18 cellular contexts compared by ENCODE assay signal in the genomic region with DNA sequence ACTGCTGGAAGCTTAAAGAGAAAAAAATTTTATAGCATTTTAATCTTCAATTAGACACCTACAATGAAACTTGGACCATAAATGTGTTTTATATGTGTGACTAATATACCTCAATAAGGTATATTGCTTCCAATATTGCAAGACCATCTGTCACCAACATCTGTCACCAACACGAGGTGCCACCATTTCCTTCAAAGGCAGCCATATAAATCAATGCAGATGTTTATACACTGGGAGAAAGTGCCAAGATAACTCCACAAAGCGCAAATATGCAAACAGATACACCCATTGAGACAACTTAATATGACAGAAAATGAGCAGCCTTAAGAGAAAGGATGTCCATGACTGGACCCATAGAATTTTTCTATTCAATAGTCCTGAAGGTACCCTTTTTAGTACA. TPM values are rescaled to one million over a fixed set of nuclear protein-coding genes. Genes with fewer than 3 reads are reported as not detected.
DNase-seq lines count a peak whose midpoint lies in the region; ATAC-seq and TF ChIP-seq lines count a peak whose summit lies in the region.
"Had no signal": no experiment of that assay in that cellular context is flagged by ENCODE, and none has a peak within 500 bp of the region (broad histone marks: within the 10 kb centered on the region; RNA-seq: fewer than 3 reads in every experiment).

No MANE protein-coding gene starts in this region.

- DNase-seq in left ventricle myocardium inferior (no peak), left cardiac atrium (no peak), left lung (no peak), upper lobe of left lung (no peak)
- peak; percentile 46 for DNase-seq in activated CD8-positive, alpha-beta T cell treated with anti-CD3 and anti-CD28 coated beads for 36 hours
- no peak for DNase-seq in stimulated activated CD4-positive, alpha-beta T cell treated with anti-CD3 and anti-CD28 coated beads, Interleukin-1b, Interleukin-23, amount 100 ng/mL, for 48 hours
- DNase-seq: activated CD4-positive, CD25-positive, alpha-beta regulatory T cell treated with anti-CD3 and anti-CD28 coated beads, Interleukin-2, amount 50 U/mL, for 72 hours; activated effector memory CD4-positive, alpha-beta T cell treated with Interleukin-2 at 50 U/mL for 16 hours; brain microvascular endothelial cell; DMS79; dorsolateral prefrontal cortex; heart left ventricle; HFFc6; NCI-H2227 treated with DMSO at 0.1 percent for 48 hours; Right ventricle myocardium superior had no signal

- POLR2A ChIA-PET in activated CD8-positive, alpha-beta T cell treated with anti-CD3 and anti-CD28 coated beads for 36 hours (lab: Charles Lee) = interaction anchor here (0.7 to 9.4 kb wide), 14 partner anchors 8 to 100 kb away, joined by 3 to 364 read pairs (median 8); a partner anchor contains a TSS

- peaks cover 68% of the 10 kb centered on the region for H3K4me1 Mint-ChIP-seq in activated CD8-positive, alpha-beta T cell treated with anti-CD3 and anti-CD28 coated beads for 36 hours (ENCODE audit: low read depth)

- H3K4me3 Mint-ChIP-seq in activated CD8-positive, alpha-beta T cell treated with anti-CD3 and anti-CD28 coated beads for 36 hours = peak overlapping the region; percentile 86
- H3K4me3 Mint-ChIP-seq: HFFc6 had no signal

- H3K9me3 ChIP-seq in left ventricle myocardium inferior (replicated peaks) (no peaks in the 10 kb centered on the region), left lung (no peaks in the 10 kb centered on the region), upper lobe of left lung (no peaks in the 10 kb centered on the region)
- H3K9me3 ChIP-seq: heart left ventricle had no signal

- TF ChIP-seq POLR2A in upper lobe of left lung (IDR thresholded peaks at IDR 0.05) = no peak

- H3K4me3 ChIP-seq in left ventricle myocardium inferior (no peak overlapping the region), left lung (peak overlapping the region in 1 of 2 donors; percentile 0), upper lobe of left lung (no peak overlapping the region)
- H3K4me3 ChIP-seq: dorsolateral prefrontal cortex had no signal

- no peak for ATAC-seq in left cardiac atrium
- no peak for ATAC-seq in activated CD8-positive, alpha-beta T cell treated with anti-CD3 and anti-CD28 coated beads for 36 hours
- no peak for ATAC-seq in left lung
- ATAC-seq in upper lobe of left lung (ENCODE audit: low FRiP score in 2 of 2) = no peak
- no peak for ATAC-seq in GM18909 (IDR thresholded peaks at IDR 0.05; ENCODE audit: poor library complexity, unreplicated experiment)
- ATAC-seq in GM18867 (IDR thresholded peaks at IDR 0.05; ENCODE audit: unreplicated experiment) = no peak
- ATAC-seq: heart left ventricle had no signal

- H3K27ac ChIP-seq in left ventricle myocardium inferior (replicated peaks) (peak overlapping the region; percentile 65), left lung (peak overlapping the region; percentile 29 to 92), upper lobe of left lung (peak overlapping the region; percentile 79 to 93 (median 88))
- H3K27ac ChIP-seq: brain microvascular endothelial cell, dorsolateral prefrontal cortex had no signal

- H3K36me3 ChIP-seq in left ventricle myocardium inferior (no peaks in the 10 kb centered on the region), left lung (peaks cover 0 to 7% of the 10 kb centered on the region in 2 donors), upper lobe of left lung (peaks cover 0 to 3% (median 0%) of the 10 kb centered on the region in 4 donors)
- H3K36me3 ChIP-seq: brain microvascular endothelial cell, heart left ventricle had no signal

- peaks cover 52% of the 10 kb centered on the region for H3K4me1 ChIP-seq in left ventricle myocardium inferior
- peaks cover 7 to 80% of the 10 kb centered on the region in 2 donors for H3K4me1 ChIP-seq in left lung
- peaks cover 44 to 60% (median 44%) of the 10 kb centered on the region in 4 donors for H3K4me1 ChIP-seq in upper lobe of left lung

- TF ChIP-seq EP300 in upper lobe of left lung (IDR thresholded peaks at IDR 0.05) = no peak

- no peaks in the 10 kb centered on the region for H3K9me3 Mint-ChIP-seq in activated CD8-positive, alpha-beta T cell treated with anti-CD3 and anti-CD28 coated beads for 36 hours
- H3K9me3 Mint-ChIP-seq: HFFc6, IgD-negative memory B cell had no signal

- H3K27me3 ChIP-seq in left ventricle myocardium inferior (ENCODE audit: low read depth) (no peaks in the 10 kb centered on the region), left lung (no peaks in the 10 kb centered on the region), upper lobe of left lung (no peaks in the 10 kb centered on the region)
- H3K27me3 ChIP-seq: brain microvascular endothelial cell, heart left ventricle had no signal

- TF ChIP-seq CTCF in left ventricle myocardium inferior (IDR thresholded peaks at IDR 0.05; ENCODE audit: borderline replicate concordance) (no peak), left lung (IDR thresholded peaks at IDR 0.05) (no peak), upper lobe of left lung (IDR thresholded peaks at IDR 0.05) (no peak)
- no peak for TF ChIP-seq CTCF in activated CD8-positive, alpha-beta T cell treated with anti-CD3 and anti-CD28 coated beads for 36 hours (IDR thresholded peaks at IDR 0.05)

- intact Hi-C loops in left ventricle myocardium inferior (cut with micrococcal nuclease) = no loop called here
- intact Hi-C loops in left cardiac atrium (cut with DNase I) = no loop called here
- intact Hi-C loops in activated CD8-positive, alpha-beta T cell treated with anti-CD3 and anti-CD28 coated beads for 36 hours (cut with micrococcal nuclease) = loop anchor here (5.0 kb wide), 1 partner anchor 37 kb away; no protein-coding TSS in a partner anchor
- intact Hi-C loops in left lung (cut with DNase I) = no loop called here

- whole genome bisulfite sequencing in upper lobe of left lung, 2 donors = 36 to 48% methylated on average over 2 of the region's 2 CpGs

- no peaks in the 10 kb centered on the region for H3K27me3 Mint-ChIP-seq in activated CD8-positive, alpha-beta T cell treated with anti-CD3 and anti-CD28 coated beads for 36 hours
- H3K27me3 Mint-ChIP-seq: IgD-negative memory B cell had no signal

- peak overlapping the region; percentile 97 for H3K27ac Mint-ChIP-seq in activated CD8-positive, alpha-beta T cell treated with anti-CD3 and anti-CD28 coated beads for 36 hours
- H3K27ac Mint-ChIP-seq: HFFc6 had no signal

- CTCF ChIA-PET in activated CD8-positive, alpha-beta T cell treated with anti-CD3 and anti-CD28 coated beads for 36 hours (lab: Charles Lee) = interaction anchor here (0.8 to 1.6 kb wide), 17 partner anchors 10 to 1009 kb away, joined by 3 to 12 read pairs (median 4); a partner anchor contains a TSS

- peaks cover 71% of the 10 kb centered on the region for H3K36me3 Mint-ChIP-seq in activated CD8-positive, alpha-beta T cell treated with anti-CD3 and anti-CD28 coated beads for 36 hours (ENCODE audit: low read depth)

RNA-seq across cellular contexts. Expression of a gene that starts 12.7 kb away (rescaled TPM):
- total RNA-seq in left ventricle myocardium inferior = 2.7 TPM
- total RNA-seq in left cardiac atrium = 1 to 10 TPM; 1.0 to 1.1 TPM
- 10 to 100 TPM; 51.1 to 51.7 TPM for total RNA-seq in activated CD8-positive, alpha-beta T cell treated with anti-CD3 and anti-CD28 coated beads for 36 hours
- 10 to 100 TPM; 13.2 to 16.3 TPM for total RNA-seq in left lung
- total RNA-seq in upper lobe of left lung = 10 to 100 TPM in 4 of 6 donors, 1 to 10 TPM in 2; 2.3 to 27.7 (median 10.4) TPM

RNA-seq across cellular contexts. Expression of a gene that starts 14.7 kb away (rescaled TPM):
- 2.9 TPM for total RNA-seq in left ventricle myocardium inferior
- 1 to 10 TPM; 2.5 to 5.3 TPM for total RNA-seq in left cardiac atrium
- 100 to 1,000 TPM; 236 to 251 TPM for total RNA-seq in activated CD8-positive, alpha-beta T cell treated with anti-CD3 and anti-CD28 coated beads for 36 hours
- 10 to 100 TPM; 20.4 to 47.2 TPM for total RNA-seq in left lung
- 100 to 1,000 TPM in 2 of 6 donors, 10 to 100 TPM in 4; 33.0 to 105 (median 49.5) TPM for total RNA-seq in upper lobe of left lung
- total RNA-seq: HFFc6 had no signal

RNA-seq across cellular contexts. Expression of a gene that starts 24.6 kb away (rescaled TPM):
- total RNA-seq in left ventricle myocardium inferior (13.4 TPM), left cardiac atrium (10 to 100 TPM; 11.6 to 47.8 TPM), left lung (100 to 1,000 TPM; 111 to 117 TPM), upper lobe of left lung (100 to 1,000 TPM in 3 of 6 donors, 10 to 100 TPM in 3; 51.6 to 146 (median 110) TPM)
- total RNA-seq in activated CD8-positive, alpha-beta T cell treated with anti-CD3 and anti-CD28 coated beads for 36 hours = 10 to 100 TPM; 26.2 to 31.0 TPM
- total RNA-seq: HFFc6 had no signal
